1 cellular context compared by ENCODE assay signal in the genomic region with DNA sequence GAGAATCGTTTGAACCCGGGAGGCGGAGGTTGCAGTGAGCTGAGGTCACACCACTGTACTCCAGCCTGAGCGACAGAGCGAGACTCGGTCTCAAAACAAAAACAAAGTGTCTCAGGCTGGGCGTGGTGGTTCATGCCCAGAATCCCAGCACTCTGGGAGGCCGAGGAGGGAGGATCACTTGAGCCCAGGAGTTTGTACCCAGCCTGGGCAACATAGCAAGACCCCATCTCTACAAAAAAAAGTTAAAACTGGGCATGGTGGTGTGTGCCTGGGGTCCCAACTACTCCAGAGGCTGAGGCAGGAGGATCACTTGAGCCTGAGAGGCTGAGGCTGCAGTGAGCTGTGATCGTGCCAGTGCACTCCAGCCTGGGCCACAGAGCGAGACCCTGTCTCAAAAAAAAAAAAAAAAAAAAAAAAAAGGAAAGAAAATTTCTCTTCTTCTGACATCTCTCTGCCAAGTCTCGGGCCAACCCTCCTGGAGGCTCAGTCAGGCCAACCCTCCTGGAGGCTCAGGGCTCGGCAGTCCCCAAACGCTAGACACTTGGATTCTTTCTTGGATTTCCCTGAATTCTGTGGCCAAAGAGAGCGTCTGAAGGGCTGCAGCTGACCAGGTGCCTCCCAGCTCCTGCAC.
TF ChIP-seq lines count a peak whose summit lies in the region.

No MANE protein-coding gene starts in this region.

TF ChIP-seq in H1, 55 proteins besides CTCF, POLR2A, EP300 and RAD21:
- peak; percentile 85; the same call in 1 of the 2 replicates for TF ChIP-seq KDM1A (IDR thresholded peaks at IDR 0.05; ENCODE audit: borderline replicate concordance, low read length)
- TF ChIP-seq HDAC6 (IDR thresholded peaks at IDR 0.05; ENCODE audit: low read depth, low read length): no peak
- no peak for TF ChIP-seq CBX8 (IDR thresholded peaks at IDR 0.05; ENCODE audit: borderline replicate concordance, low read depth, low read length)
